ENCODE assay signal across 10 cellular contexts in the genomic region with DNA sequence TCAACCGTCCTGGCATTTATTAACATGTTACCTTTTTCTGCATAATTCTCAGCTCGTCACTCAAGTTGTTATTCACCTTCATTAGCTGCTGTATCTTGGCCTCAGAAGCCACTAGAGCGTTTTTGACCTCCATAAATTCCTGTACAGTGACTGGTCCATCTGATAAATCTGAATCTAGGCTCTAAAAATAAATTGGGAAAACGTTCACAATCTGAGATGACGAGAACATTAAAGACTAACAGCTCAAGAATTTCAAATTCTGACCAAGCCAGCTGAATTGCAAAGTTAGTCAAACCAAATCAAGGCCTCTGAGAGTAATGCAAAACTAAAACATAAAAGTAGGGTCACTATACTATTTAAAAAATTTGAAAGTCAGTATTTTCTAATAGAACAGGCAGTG. TPM values are rescaled to one million over a fixed set of nuclear protein-coding genes. Genes with fewer than 3 reads are reported as not detected.
DNase-seq lines count a peak whose midpoint lies in the region; ATAC-seq and TF ChIP-seq lines count a peak whose summit lies in the region.
"Had no signal": no experiment of that assay in that cellular context is flagged by ENCODE, and none has a peak within 500 bp of the region (broad histone marks: within the 10 kb centered on the region; RNA-seq: fewer than 3 reads in every experiment).

No MANE protein-coding gene starts in this region.

- H3K9me3 Mint-ChIP-seq in effector memory CD8-positive, alpha-beta T cell: no peaks in the 10 kb centered on the region
- H3K9me3 Mint-ChIP-seq in nephron: no peaks in the 10 kb centered on the region

- H3K4me3 Mint-ChIP-seq in effector memory CD8-positive, alpha-beta T cell: no peak overlapping the region
- H3K4me3 Mint-ChIP-seq in nephron: no peak overlapping the region

- DNase-seq in AG20443 (ENCODE audit: low spot score) (peak; percentile 76), M059J (ENCODE audit: low read depth) (peak; percentile 96), amygdala (lab: John Stamatoyannopoulos, UW) (no peak)
- DNase-seq in effector memory CD8-positive, alpha-beta T cell: no peak
- no peak for DNase-seq in activated CD4-positive, CD25-positive, alpha-beta regulatory T cell (lab: John Stamatoyannopoulos, UW)
- DNase-seq: activated naive CD4-positive, alpha-beta T cell; NCI-H526 had no signal

- H3K27me3 Mint-ChIP-seq in effector memory CD8-positive, alpha-beta T cell: no peaks in the 10 kb centered on the region
- H3K27me3 Mint-ChIP-seq in nephron (ENCODE audit: low read depth): no peaks in the 10 kb centered on the region

- H3K4me1 Mint-ChIP-seq in effector memory CD8-positive, alpha-beta T cell (ENCODE audit: low read depth in 2 of 2): peaks cover 14 to 18% of the 10 kb centered on the region in 2 donors
- H3K4me1 Mint-ChIP-seq in nephron: peaks cover 71% of the 10 kb centered on the region

- TF ChIP-seq CTCF in nephron (IDR thresholded peaks at IDR 0.05; ENCODE audit: unreplicated experiment in 3 of 3): no peak

- no peak for ATAC-seq in effector memory CD8-positive, alpha-beta T cell (replicated peaks)
- ATAC-seq in GM18517 (IDR thresholded peaks at IDR 0.05; ENCODE audit: unreplicated experiment) (no peak), GM19397 (IDR thresholded peaks at IDR 0.05; ENCODE audit: unreplicated experiment) (no peak)

- H3K27ac Mint-ChIP-seq in effector memory CD8-positive, alpha-beta T cell: peak overlapping the region; percentile 31 to 53
- peak overlapping the region; percentile 93 to 99 (median 97) for H3K27ac Mint-ChIP-seq in nephron

- peaks cover 79% of the 10 kb centered on the region for H3K36me3 Mint-ChIP-seq in effector memory CD8-positive, alpha-beta T cell (ENCODE audit: insufficient read depth)
- H3K36me3 Mint-ChIP-seq in nephron (ENCODE audit: low read depth): peaks cover 57% of the 10 kb centered on the region

RNA-seq across cellular contexts. Expression of a gene that starts 45.0 kb away (rescaled TPM):
- 25.5 and 33.7 TPM in 2 replicates for total RNA-seq in M059J (2014; rRNA removed; shearing (Covaris generic))

RNA-seq across cellular contexts. Expression of a gene that starts 48.1 kb away (rescaled TPM):
- 156 and 291 TPM in 2 replicates for total RNA-seq in M059J (2014; rRNA removed; shearing (Covaris generic))

RNA-seq across cellular contexts. Expression of a gene that starts 51.1 kb away (rescaled TPM):
- 12.7 and 13.8 TPM in 2 replicates for total RNA-seq in M059J (2014; rRNA removed; shearing (Covaris generic))

Comparison
In these comparisons a context has a peak if more than half of its experiments do, and no peak if none do; other contexts are left out.
1. DNase-seq: peak in AG20443 (single experiment) and M059J (single experiment); none in effector memory CD8-positive, alpha-beta T cell (0 of 3), amygdala (0 of 56) and activated CD4-positive, CD25-positive, alpha-beta regulatory T cell (0 of 4).